22 cellular contexts compared by ENCODE assay signal in the genomic region with DNA sequence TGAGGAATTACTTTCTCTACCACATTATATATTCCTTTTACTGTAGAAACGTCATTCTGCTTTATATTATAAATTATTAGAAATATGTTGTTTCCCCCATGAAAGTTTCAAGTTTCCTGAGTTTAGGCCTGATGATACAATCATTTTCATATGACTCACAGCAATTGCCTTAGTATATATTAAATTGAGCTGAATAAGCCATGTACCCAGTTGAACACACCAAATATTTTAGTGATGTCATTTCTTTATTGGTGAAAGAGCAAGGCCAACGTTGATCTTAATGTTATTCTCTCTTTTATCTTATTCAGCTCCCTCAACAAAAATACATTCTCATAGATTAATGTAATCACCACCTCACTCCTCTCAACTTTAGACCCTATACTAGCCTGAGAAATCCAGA. TPM values are rescaled to one million over a fixed set of nuclear protein-coding genes. Genes with fewer than 3 reads are reported as not detected.
DNase-seq lines count a peak whose midpoint lies in the region; ATAC-seq and TF ChIP-seq lines count a peak whose summit lies in the region.
"Had no signal": no experiment of that assay in that cellular context is flagged by ENCODE, and none has a peak within 500 bp of the region (broad histone marks: within the 10 kb centered on the region; RNA-seq: fewer than 3 reads in every experiment).

No MANE protein-coding gene starts in this region.

- peak overlapping the region in 7 of 8 donors; percentile 64 to 97 (median 89) for H3K27ac Mint-ChIP-seq in CD8-positive, alpha-beta memory T cell
- H3K27ac Mint-ChIP-seq in activated naive CD8-positive, alpha-beta T cell treated with anti-CD3 and anti-CD28 coated beads, Interleukin-2, amount 50 U/mL, for 24 hours, result peak overlapping the region; percentile 48
- H3K27ac Mint-ChIP-seq: activated B cell treated with CpG ODN at 0.5 μM for 24 hours had no signal

- no peak for DNase-seq in CD8-positive, alpha-beta memory T cell
- peak; percentile 40 for DNase-seq in GM23248
- DNase-seq in activated naive CD8-positive, alpha-beta T cell treated with anti-CD3 and anti-CD28 coated beads, Interleukin-2, amount 50 U/mL, for 24 hours, result no peak
- DNase-seq in fibroblast of peridontal ligament (ENCODE audit: extremely low read depth), result peak; percentile 34
- no peak for DNase-seq in SKM-1 (lab: John Stamatoyannopoulos, UW; ENCODE audit: unreplicated experiment)
- no peak for DNase-seq in GM13977 (ENCODE audit: low spot score)
- DNase-seq: activated B cell treated with CpG ODN at 0.5 μM for 24 hours; activated effector memory CD4-positive, alpha-beta T cell treated with anti-CD3 and anti-CD28 coated beads, Interleukin-2, amount 50 U/mL, for 16 hours; anterior cingulate cortex; DMS79 treated with DMSO at 0.1 percent for 48 hours; heart right ventricle; Karpas-422; NCI-H1048; NCI-H1930; NCI-H345; stimulated activated CD4-positive, alpha-beta T cell treated with anti-CD3 and anti-CD28 coated beads, Interleukin-4, amount 100 ng/mL, for 1 hour; stomach had no signal

- H3K4me3 Mint-ChIP-seq in CD8-positive, alpha-beta memory T cell, result no peak overlapping the region
- H3K4me3 Mint-ChIP-seq in activated naive CD8-positive, alpha-beta T cell treated with anti-CD3 and anti-CD28 coated beads, Interleukin-2, amount 50 U/mL, for 24 hours, result no peak overlapping the region
- H3K4me3 Mint-ChIP-seq: activated B cell treated with CpG ODN at 0.5 μM for 24 hours, type B pancreatic cell had no signal

- no peak overlapping the region for H2AFZ ChIP-seq in GM23248

- peaks cover 29% of the 10 kb centered on the region for H3F3A ChIP-seq in GM23248 (ENCODE audit: insufficient read depth)

- H3K4me1 Mint-ChIP-seq in CD8-positive, alpha-beta memory T cell, result peaks cover 25 to 27% (median 27%) of the 10 kb centered on the region in 3 donors
- H3K4me1 Mint-ChIP-seq in activated naive CD8-positive, alpha-beta T cell treated with anti-CD3 and anti-CD28 coated beads, Interleukin-2, amount 50 U/mL, for 24 hours, result peaks cover 45% of the 10 kb centered on the region

- peaks cover 16% of the 10 kb centered on the region for H3K4me1 ChIP-seq in CD8-positive, alpha-beta memory T cell (ENCODE audit: insufficient read depth, low read length)
- H3K4me1 ChIP-seq in GM23248 (ENCODE audit: insufficient read depth), result peaks cover 24% of the 10 kb centered on the region

- no peaks in the 10 kb centered on the region for H4K20me1 ChIP-seq in GM23248 (ENCODE audit: insufficient read depth)

- H3K79me2 ChIP-seq in GM23248 (ENCODE audit: insufficient read depth), result no peaks in the 10 kb centered on the region

- H3K27me3 ChIP-seq in CD8-positive, alpha-beta memory T cell (ENCODE audit: insufficient read depth, low read length, poor library complexity, severe bottlenecking), result no peaks in the 10 kb centered on the region
- H3K27me3 ChIP-seq in GM23248 (replicated peaks; ENCODE audit: insufficient read depth), result no peaks in the 10 kb centered on the region
- H3K27me3 ChIP-seq: heart right ventricle, SJSA1, stomach had no signal

- POLR2A ChIA-PET in CD8-positive, alpha-beta memory T cell (lab: Charles Lee), result no interaction called here

- H3K9me3 Mint-ChIP-seq in CD8-positive, alpha-beta memory T cell, result no peaks in the 10 kb centered on the region
- no peaks in the 10 kb centered on the region for H3K9me3 Mint-ChIP-seq in activated naive CD8-positive, alpha-beta T cell treated with anti-CD3 and anti-CD28 coated beads, Interleukin-2, amount 50 U/mL, for 24 hours
- H3K9me3 Mint-ChIP-seq: activated B cell treated with CpG ODN at 0.5 μM for 24 hours had no signal

- H3K4me3 ChIP-seq in CD8-positive, alpha-beta memory T cell (ENCODE audit: low read length), result no peak overlapping the region
- H3K4me3 ChIP-seq in GM23248, result no peak overlapping the region
- H3K4me3 ChIP-seq: heart right ventricle, SJSA1, smooth muscle cell, stomach had no signal

- ATAC-seq in activated naive CD8-positive, alpha-beta T cell treated with anti-CD3 and anti-CD28 coated beads, Interleukin-2, amount 50 U/mL, for 24 hours, result no peak
- ATAC-seq in HG03354 (IDR thresholded peaks at IDR 0.05; ENCODE audit: poor library complexity, severe bottlenecking, unreplicated experiment), result no peak
- ATAC-seq: heart right ventricle, Panc1 had no signal

- no peak for TF ChIP-seq CTCF in GM13977 (IDR thresholded peaks at IDR 0.05; ENCODE audit: extremely low read depth, insufficient read depth, missing control alignments)

- WGBS in GM23248 (ENCODE audit: low coverage in 1 of 2, low lambda C conversion rate in 2 of 2, missing lambda C conversion rate in 2 of 2), 2 experiments, result 49 to 50% methylated on average over 2 of the region's 2 CpGs

- no peaks in the 10 kb centered on the region for H3K36me3 ChIP-seq in CD8-positive, alpha-beta memory T cell (ENCODE audit: insufficient read depth, low read length)
- no peaks in the 10 kb centered on the region for H3K36me3 ChIP-seq in GM23248 (ENCODE audit: low read depth)
- H3K36me3 ChIP-seq: heart right ventricle, SJSA1, stomach had no signal

- no peak overlapping the region for H3K4me2 ChIP-seq in GM23248 (ENCODE audit: unreplicated experiment)
- H3K4me2 ChIP-seq: smooth muscle cell had no signal

- H3K27ac ChIP-seq in CD8-positive, alpha-beta memory T cell (ENCODE audit: low read depth, low read length), result no peak overlapping the region
- H3K27ac ChIP-seq in GM23248, result no peak overlapping the region
- H3K27ac ChIP-seq: SJSA1, stomach had no signal

- H3K9me3 ChIP-seq in CD8-positive, alpha-beta memory T cell (ENCODE audit: low read length), result no peaks in the 10 kb centered on the region
- no peaks in the 10 kb centered on the region for H3K9me3 ChIP-seq in GM23248 (ENCODE audit: low read depth)
- H3K9me3 ChIP-seq: heart right ventricle, SJSA1, stomach had no signal

- H3K36me3 Mint-ChIP-seq in CD8-positive, alpha-beta memory T cell, result no peaks in the 10 kb centered on the region
- peaks cover 8% of the 10 kb centered on the region for H3K36me3 Mint-ChIP-seq in activated naive CD8-positive, alpha-beta T cell treated with anti-CD3 and anti-CD28 coated beads, Interleukin-2, amount 50 U/mL, for 24 hours (ENCODE audit: low read depth)
- H3K36me3 Mint-ChIP-seq: type B pancreatic cell had no signal

- no peak overlapping the region for H3K9ac ChIP-seq in GM23248

- no peaks in the 10 kb centered on the region for H3K9me2 ChIP-seq in GM23248 (ENCODE audit: insufficient read depth)

- peaks cover 0 to 3% of the 10 kb centered on the region in 2 donors for H3K27me3 Mint-ChIP-seq in CD8-positive, alpha-beta memory T cell
- H3K27me3 Mint-ChIP-seq in activated naive CD8-positive, alpha-beta T cell treated with anti-CD3 and anti-CD28 coated beads, Interleukin-2, amount 50 U/mL, for 24 hours, result no peaks in the 10 kb centered on the region
- H3K27me3 Mint-ChIP-seq: activated B cell treated with CpG ODN at 0.5 μM for 24 hours, type B pancreatic cell had no signal

- CTCF ChIA-PET in CD8-positive, alpha-beta memory T cell (lab: Charles Lee), result interaction anchor here (1.4 to 1.9 kb wide), 2 partner anchors 15 to 99 kb away, joined by 3 to 6 read pairs; no protein-coding TSS in a partner anchor

- in situ Hi-C loops in GM23248 (cut with MboI), result no loop called here
- in situ Hi-C loops in GM13977 (cut with MboI; ENCODE audit: low pct_unique_long_range_greater_than_20kb, low sequenced_read_pairs, unreplicated experiment), result no loop called here

RNA-seq across cellular contexts. Expression of gene B3GNT5, which starts 30.8 kb away (rescaled TPM):
- total RNA-seq in CD8-positive, alpha-beta memory T cell, result 10 to 100 TPM in 1 of 2 experiments, 1 to 10 TPM in 1; 10.0 TPM
- not detected for polyA plus RNA-seq in CD8-positive, alpha-beta memory T cell
- total RNA-seq in GM23248 (2014; rRNA removed; shearing (Covaris generic)), result 1.3 and 2.7 TPM in 2 replicates
- 1.8 TPM in 2 replicates for polyA plus RNA-seq in GM23248 (2016; fragmentation: Nextera tagmentation; extraction: Ambion mirVana)

Comparison
In these comparisons a context has a peak if more than half of its experiments do, and no peak if none do; other contexts are left out.
1. DNase-seq: peak in GM23248 (single experiment) and fibroblast of peridontal ligament (single experiment); none in CD8-positive, alpha-beta memory T cell (0 of 5), activated naive CD8-positive, alpha-beta T cell treated with anti-CD3 and anti-CD28 coated beads, Interleukin-2, amount 50 U/mL, for 24 hours (single experiment), SKM-1 (single experiment) and GM13977 (single experiment).